In genomic region chr15:66657062-66658020, GRCh38 we compare ENCODE assay signal across 16 cellular contexts. TPM values are rescaled to one million over a fixed set of nuclear protein-coding genes. Genes with fewer than 3 reads are reported as not detected.
DNase-seq lines count a peak whose midpoint lies in the region; ATAC-seq and TF ChIP-seq lines count a peak whose summit lies in the region.
"Had no signal": no experiment of that assay in that cellular context is flagged by ENCODE, and none has a peak within 500 bp of the region (broad histone marks: within the 10 kb centered on the region; RNA-seq: fewer than 3 reads in every experiment).

No MANE protein-coding gene starts in this region.

- H3K9me3 ChIP-seq in HEK293 (ENCODE audit: control insufficient read depth, insufficient read depth, low read depth, low read length) (no peaks in the 10 kb centered on the region), adipocyte (ENCODE audit: control insufficient read depth, low read length) (no peaks in the 10 kb centered on the region), iPS-18c (ENCODE audit: control insufficient read depth, insufficient read depth, low read length) (no peaks in the 10 kb centered on the region)
- H3K9me3 ChIP-seq: stomach had no signal

- H3K4me1 ChIP-seq in HEK293 (ENCODE audit: control insufficient read depth, insufficient read depth, low read length), result no peaks in the 10 kb centered on the region
- peaks cover 14% of the 10 kb centered on the region for H3K4me1 ChIP-seq in adipocyte (ENCODE audit: control insufficient read depth, insufficient read depth, low read length)

- CTCF ChIA-PET in HEK293 (lab: Yijun Ruan, JAX), result interaction anchor here (1.4 kb wide), 1 partner anchor 28 kb away, joined by 3 read pairs; no protein-coding TSS in a partner anchor

- in situ Hi-C loops in G401 (cut with HindIII; ENCODE audit: low sequenced_read_pairs), result no loop called here

- H3K4me3 ChIP-seq in HEK293 (ENCODE audit: low read depth, low read length) (no peak overlapping the region), adipocyte (ENCODE audit: low read length) (no peak overlapping the region), iPS-18c (ENCODE audit: insufficient read depth, low read depth, low read length) (peak overlapping the region; percentile 11; the same call in 1 of the 2 replicates)
- H3K4me3 ChIP-seq: stomach had no signal

- no peaks in the 10 kb centered on the region for H3K27me3 ChIP-seq in adipocyte (replicated peaks; ENCODE audit: control insufficient read depth, insufficient read depth, low read length)

- no peak overlapping the region for H3K4me3 Mint-ChIP-seq in progenitor cell of endocrine pancreas (ENCODE audit: low read depth)
- H3K4me3 Mint-ChIP-seq: activated CD8-positive, alpha-beta T cell treated with anti-CD3 and anti-CD28 coated beads, Interleukin-2, amount 10 ng/mL, durations not matched to agents 7 days and 5 days had no signal

- no peaks in the 10 kb centered on the region for H3K36me3 Mint-ChIP-seq in progenitor cell of endocrine pancreas (ENCODE audit: insufficient read depth)
- H3K36me3 Mint-ChIP-seq: CD4-positive, alpha-beta memory T cell had no signal

- DNase-seq in adipocyte (ENCODE audit: low read depth) (peak; percentile 54), progenitor cell of endocrine pancreas (ENCODE audit: low spot score, unreplicated experiment) (no peak), left colon (no peak), G401 (ENCODE audit: low spot score) (no peak)
- DNase-seq: activated CD8-positive, alpha-beta T cell treated with anti-CD3 and anti-CD28 coated beads, Interleukin-2, amount 10 ng/mL, durations not matched to agents 7 days and 5 days; activated gamma-delta T cell treated with Interleukin-2 at 50 U/mL for 16 hours; CD4-positive, alpha-beta memory T cell; central memory CD4-positive, alpha-beta T cell; hypothalamus; NCI-H510A; stomach had no signal

- H3K36me3 ChIP-seq in HEK293 (ENCODE audit: control insufficient read depth in 2 of 2, insufficient read depth in 1 of 2, low read length in 2 of 2) (no peaks in the 10 kb centered on the region), adipocyte (ENCODE audit: control insufficient read depth, insufficient read depth, low read length, severe bottlenecking) (no peaks in the 10 kb centered on the region)
- H3K36me3 ChIP-seq: stomach had no signal

- H3K4me1 Mint-ChIP-seq in progenitor cell of endocrine pancreas (ENCODE audit: low read depth), result peaks cover 28% of the 10 kb centered on the region

- ATAC-seq in left colon, result no peak
- ATAC-seq in GM18873 (IDR thresholded peaks at IDR 0.05; ENCODE audit: low FRiP score, unreplicated experiment), result no peak
- no peak for ATAC-seq in HG02623 (IDR thresholded peaks at IDR 0.05; ENCODE audit: unreplicated experiment)
- ATAC-seq: activated CD8-positive, alpha-beta T cell treated with anti-CD3 and anti-CD28 coated beads, Interleukin-2, amount 10 ng/mL, durations not matched to agents 7 days and 5 days had no signal

- H3K27ac ChIP-seq in HEK293 (ENCODE audit: extremely low read depth, low read depth, low read length), result no peak overlapping the region
- H3K27ac ChIP-seq: epithelial cell of prostate had no signal

- peak overlapping the region; percentile 67 for H3K27ac Mint-ChIP-seq in progenitor cell of endocrine pancreas
- H3K27ac Mint-ChIP-seq: activated CD8-positive, alpha-beta T cell treated with anti-CD3 and anti-CD28 coated beads, Interleukin-2, amount 10 ng/mL, durations not matched to agents 7 days and 5 days; CD4-positive, alpha-beta memory T cell had no signal

- H3K9ac ChIP-seq in adipocyte (ENCODE audit: low read length), result no peak overlapping the region

- TF ChIP-seq CTCF in HEK293 (tag by site-specific recombination; IDR thresholded peaks at IDR 0.05) (no peak), progenitor cell of endocrine pancreas (IDR thresholded peaks at IDR 0.05; ENCODE audit: unreplicated experiment) (no peak)

- H3K27me3 Mint-ChIP-seq in progenitor cell of endocrine pancreas, result peaks cover 20% of the 10 kb centered on the region

- POLR2A ChIA-PET in HEK293 (lab: Yijun Ruan, JAX), result no interaction called here

- no peaks in the 10 kb centered on the region for H3K9me3 Mint-ChIP-seq in progenitor cell of endocrine pancreas (ENCODE audit: low read depth)

- intact Hi-C loops in left colon (cut with DNase I, micrococcal nuclease), result no loop called here

TF ChIP-seq in HEK293, 187 proteins besides CTCF, POLR2A, EP300 and RAD21 (continues in another document):
- no peak for TF ChIP-seq ELK4 (IDR thresholded peaks at IDR 0.05; ENCODE audit: borderline replicate concordance, low read depth, low read length)
- TF ChIP-seq ZEB2 (tag by site-specific recombination; IDR thresholded peaks at IDR 0.05), result no peak
- no peak for TF ChIP-seq TSHZ1 (tag by site-specific recombination; IDR thresholded peaks at IDR 0.05; ENCODE audit: borderline replicate concordance)
- no peak for TF ChIP-seq KLF9 (tag by site-specific recombination; IDR thresholded peaks at IDR 0.05; ENCODE audit: low read depth)
- no peak for TF ChIP-seq SALL2 (tag by site-specific recombination; IDR thresholded peaks at IDR 0.05; ENCODE audit: borderline replicate concordance)
- no peak for TF ChIP-seq ZNF23 (tag by site-specific recombination; IDR thresholded peaks at IDR 0.05; ENCODE audit: borderline replicate concordance)
- no peak for TF ChIP-seq ZNF692 (tag by site-specific recombination; IDR thresholded peaks at IDR 0.05)
- TF ChIP-seq ZSCAN16 (tag by site-specific recombination; IDR thresholded peaks at IDR 0.05), result no peak
- peak; percentile 89 for TF ChIP-seq ZNF398 (tag by site-specific recombination; IDR thresholded peaks at IDR 0.05)

RNA-seq across cellular contexts. Expression of gene SMAD6, which starts 44.7 kb away (rescaled TPM):
- 35.5 and 38.9 TPM in 2 replicates for total RNA-seq in progenitor cell of endocrine pancreas
- 10 to 100 TPM in 1 of 2 donors, 1 to 10 TPM in 1; 9.6 to 11.2 TPM for total RNA-seq in left colon
- 84.0 and 102 TPM in 2 replicates for total RNA-seq in G401 (2014; rRNA removed; shearing (Covaris generic))
